ENCODE assay signal across 11 cellular contexts in the genomic region with DNA sequence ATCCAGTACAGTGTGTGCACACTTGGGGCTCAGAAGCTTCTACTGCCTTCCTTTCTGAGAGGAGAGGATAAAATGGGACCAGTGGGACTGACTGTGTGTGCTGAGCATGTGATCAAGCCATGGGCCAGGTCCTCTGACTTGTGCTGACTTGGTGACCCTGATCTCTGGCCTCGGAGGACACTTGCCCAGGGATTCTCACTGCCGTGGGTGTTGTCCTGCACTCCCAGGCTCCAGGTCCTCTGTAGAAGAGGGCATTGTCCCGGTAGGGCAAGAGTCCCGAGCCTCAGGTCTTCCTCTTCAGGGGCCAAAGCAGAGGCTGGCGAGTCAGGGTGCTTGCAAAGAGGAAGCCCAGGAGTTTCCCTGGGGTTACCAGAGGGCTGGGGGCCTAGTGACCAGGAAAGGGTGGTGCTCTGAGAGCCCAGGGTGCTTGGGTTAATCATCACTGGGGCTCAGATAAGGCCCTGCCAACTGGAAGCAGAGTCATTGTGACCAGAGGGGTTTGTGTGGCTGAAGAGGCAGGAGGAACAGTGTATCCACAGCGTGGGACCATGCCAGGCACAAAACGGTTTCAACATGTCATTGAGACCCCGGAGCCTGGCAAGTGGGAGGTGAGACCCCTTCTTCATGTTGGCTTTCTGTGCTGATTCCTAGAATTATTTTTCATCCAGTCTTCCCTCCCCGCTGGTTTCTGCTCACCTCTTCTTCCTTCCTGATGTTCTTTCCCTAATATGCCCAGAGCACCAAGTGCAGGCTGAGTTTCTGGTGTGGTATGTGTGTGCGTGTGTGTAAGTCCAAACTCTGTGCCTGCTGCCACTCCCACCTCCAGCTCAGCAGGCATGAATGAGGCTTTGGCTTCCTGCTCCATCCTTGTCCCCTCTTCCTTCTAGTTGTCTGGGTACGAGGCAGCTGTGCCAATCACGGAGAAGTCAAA. TPM values are rescaled to one million over a fixed set of nuclear protein-coding genes. Genes with fewer than 3 reads are reported as not detected.
DNase-seq lines count a peak whose midpoint lies in the region; ATAC-seq lines count a peak whose summit lies in the region.
"Had no signal": no experiment of that assay in that cellular context is flagged by ENCODE, and none has a peak within 500 bp of the region (broad histone marks: within the 10 kb centered on the region; RNA-seq: fewer than 3 reads in every experiment).

A gene with protein sequence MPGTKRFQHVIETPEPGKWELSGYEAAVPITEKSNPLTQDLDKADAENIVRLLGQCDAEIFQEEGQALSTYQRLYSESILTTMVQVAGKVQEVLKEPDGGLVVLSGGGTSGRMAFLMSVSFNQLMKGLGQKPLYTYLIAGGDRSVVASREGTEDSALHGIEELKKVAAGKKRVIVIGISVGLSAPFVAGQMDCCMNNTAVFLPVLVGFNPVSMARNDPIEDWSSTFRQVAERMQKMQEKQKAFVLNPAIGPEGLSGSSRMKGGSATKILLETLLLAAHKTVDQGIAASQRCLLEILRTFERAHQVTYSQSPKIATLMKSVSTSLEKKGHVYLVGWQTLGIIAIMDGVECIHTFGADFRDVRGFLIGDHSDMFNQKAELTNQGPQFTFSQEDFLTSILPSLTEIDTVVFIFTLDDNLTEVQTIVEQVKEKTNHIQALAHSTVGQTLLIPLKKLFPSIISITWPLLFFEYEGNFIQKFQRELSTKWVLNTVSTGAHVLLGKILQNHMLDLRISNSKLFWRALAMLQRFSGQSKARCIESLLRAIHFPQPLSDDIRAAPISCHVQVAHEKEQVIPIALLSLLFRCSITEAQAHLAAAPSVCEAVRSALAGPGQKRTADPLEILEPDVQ (plus strand): TSS at position 483 of the 931 bp plus-strand sequence. CDS start 66 bp downstream, at position 549.

- peaks cover 12% of the 10 kb centered on the region for H3K4me1 Mint-ChIP-seq in stimulated activated naive CD8-positive, alpha-beta T cell treated with anti-CD3 and anti-CD28 coated beads, Interleukin-15, Interleukin-2, amounts not matched to agents 100 ng/mL and 50 ng/mL, for 24 hours (ENCODE audit: low read depth)
- H3K4me1 Mint-ChIP-seq in activated naive CD8-positive, alpha-beta T cell (ENCODE audit: low read depth), result peaks cover 14% of the 10 kb centered on the region

- no peaks in the 10 kb centered on the region for H3K9me3 Mint-ChIP-seq in stimulated activated naive CD8-positive, alpha-beta T cell treated with anti-CD3 and anti-CD28 coated beads, Interleukin-15, Interleukin-2, amounts not matched to agents 100 ng/mL and 50 ng/mL, for 24 hours
- H3K9me3 Mint-ChIP-seq in activated naive CD8-positive, alpha-beta T cell (ENCODE audit: low read depth), result no peaks in the 10 kb centered on the region

- H3K36me3 ChIP-seq in iPS-20b (ENCODE audit: insufficient read depth, low read depth, low read length), result no peaks in the 10 kb centered on the region

- peaks cover 56% of the 10 kb centered on the region for H3K27me3 ChIP-seq in iPS-20b (ENCODE audit: insufficient read depth, low read length)

- H3K4me3 ChIP-seq in iPS-20b (ENCODE audit: low read length), result peak within 1 kb of the TSS; percentile 91

- peak within 1 kb of the TSS; percentile 82; the same call in 1 of the 2 replicates for H3K9ac ChIP-seq in iPS-20b (ENCODE audit: low read depth, low read length)

- intact Hi-C loops in sciatic nerve (cut with DNase I), result no loop called here

- no peak within 1 kb of the TSS for H3K27ac ChIP-seq in iPS-20b (ENCODE audit: low read length)

- H3K9me3 ChIP-seq in iPS-20b (ENCODE audit: insufficient read depth, low read depth, low read length), result no peaks in the 10 kb centered on the region

- ATAC-seq in stimulated activated naive CD8-positive, alpha-beta T cell treated with anti-CD3 and anti-CD28 coated beads, Interleukin-15, Interleukin-2, amounts not matched to agents 100 U/mL and 50 U/mL, for 24 hours, result no peak
- ATAC-seq in HG03139 (IDR thresholded peaks at IDR 0.05; ENCODE audit: unreplicated experiment), result no peak
- no peak for ATAC-seq in sciatic nerve

- H3K4me1 ChIP-seq in iPS-20b (ENCODE audit: insufficient read depth, low read length), result peaks cover 5% of the 10 kb centered on the region

- DNase-seq in stimulated activated naive CD8-positive, alpha-beta T cell treated with anti-CD3 and anti-CD28 coated beads, Interleukin-15, Interleukin-2, amounts not matched to agents 100 U/mL and 50 U/mL, for 24 hours, result no peak
- no peak for DNase-seq in medulla oblongata (ENCODE audit: extremely low spot score)
- DNase-seq in putamen (ENCODE audit: low spot score), result no peak
- no peak for DNase-seq in sciatic nerve (ENCODE audit: low spot score)
- DNase-seq: activated naive CD4-positive, alpha-beta T cell had no signal

- H3K27ac Mint-ChIP-seq in stimulated activated naive CD8-positive, alpha-beta T cell treated with anti-CD3 and anti-CD28 coated beads, Interleukin-15, Interleukin-2, amounts not matched to agents 100 ng/mL and 50 ng/mL, for 24 hours, result no peak within 1 kb of the TSS
- H3K27ac Mint-ChIP-seq in activated naive CD8-positive, alpha-beta T cell, result no peak within 1 kb of the TSS

- no peaks in the 10 kb centered on the region for H3K36me3 Mint-ChIP-seq in stimulated activated naive CD8-positive, alpha-beta T cell treated with anti-CD3 and anti-CD28 coated beads, Interleukin-15, Interleukin-2, amounts not matched to agents 100 ng/mL and 50 ng/mL, for 24 hours (ENCODE audit: low read depth)
- H3K36me3 Mint-ChIP-seq in activated naive CD8-positive, alpha-beta T cell, result no peaks in the 10 kb centered on the region

- peak within 1 kb of the TSS; percentile 59 for H3K4me3 Mint-ChIP-seq in stimulated activated naive CD8-positive, alpha-beta T cell treated with anti-CD3 and anti-CD28 coated beads, Interleukin-15, Interleukin-2, amounts not matched to agents 100 ng/mL and 50 ng/mL, for 24 hours
- H3K4me3 Mint-ChIP-seq in activated naive CD8-positive, alpha-beta T cell, result peak within 1 kb of the TSS; percentile 80

- H3K27me3 Mint-ChIP-seq in stimulated activated naive CD8-positive, alpha-beta T cell treated with anti-CD3 and anti-CD28 coated beads, Interleukin-15, Interleukin-2, amounts not matched to agents 100 ng/mL and 50 ng/mL, for 24 hours, result peaks cover 55% of the 10 kb centered on the region
- peaks cover 23% of the 10 kb centered on the region for H3K27me3 Mint-ChIP-seq in activated naive CD8-positive, alpha-beta T cell

RNA-seq across cellular contexts. Expression of the gene that starts here (rescaled TPM):
- 0.71 TPM for total RNA-seq in sciatic nerve
- total RNA-seq: lung microvascular endothelial cell, NCI-H460 had no signal
